9 cellular contexts compared by ENCODE assay signal in the genomic region with DNA sequence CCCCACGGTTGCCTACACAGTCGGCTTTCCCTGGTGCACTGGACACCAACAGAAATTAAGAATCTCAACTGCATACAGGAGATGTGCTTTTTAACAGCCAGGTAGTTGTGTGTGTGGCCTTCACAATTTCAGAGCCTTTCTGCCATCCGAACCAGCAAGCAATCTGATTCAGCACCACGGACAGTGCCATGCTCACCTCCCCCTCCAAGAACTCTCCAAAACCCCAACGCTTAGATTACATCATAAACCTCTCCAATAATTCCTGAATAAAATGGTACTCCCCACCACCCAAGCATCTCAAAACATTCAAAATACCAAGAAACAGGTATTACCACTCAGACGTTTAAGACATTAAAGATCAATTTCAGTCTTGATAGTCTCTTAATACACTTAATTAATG. TPM values are rescaled to one million over a fixed set of nuclear protein-coding genes. Genes with fewer than 3 reads are reported as not detected.
DNase-seq lines count a peak whose midpoint lies in the region; ATAC-seq and TF ChIP-seq lines count a peak whose summit lies in the region.
"Had no signal": no experiment of that assay in that cellular context is flagged by ENCODE, and none has a peak within 500 bp of the region (broad histone marks: within the 10 kb centered on the region; RNA-seq: fewer than 3 reads in every experiment).

No MANE protein-coding gene starts in this region.

- no peak overlapping the region for H3K4me2 ChIP-seq in fibroblast of lung (ENCODE audit: extremely low read depth, insufficient read depth, low read length)

- peaks cover 5% of the 10 kb centered on the region for H3K36me3 ChIP-seq in fibroblast of lung (ENCODE audit: control insufficient read depth, insufficient read depth, low read length)

- no peak overlapping the region for H3K27ac ChIP-seq in fibroblast of lung (ENCODE audit: insufficient read depth, low read length)

- H3K4me3 ChIP-seq in Jurkat, Clone E6-1 (ENCODE audit: low read length) = no peak overlapping the region
- no peak overlapping the region for H3K4me3 ChIP-seq in fibroblast of lung (replicated peaks in 1 of 4; ENCODE audit: control extremely low read depth in 1 of 4, insufficient read depth in 1 of 4, low read depth in 3 of 4, low read length in 4 of 4)
- no peak overlapping the region for H3K4me3 ChIP-seq in retinal pigment epithelial cell (ENCODE audit: low read length)

- H3K4me1 Mint-ChIP-seq in activated CD4-positive, alpha-beta T cell treated with anti-CD3 and anti-CD28 coated beads, Interleukin-2, amount 10 ng/mL, durations not matched to agents 7 days and 5 days = peaks cover 28% of the 10 kb centered on the region

- POLR2A ChIA-PET in activated CD4-positive, alpha-beta T cell treated with anti-CD3 and anti-CD28 coated beads, Interleukin-2, amount 10 ng/mL, durations not matched to agents 7 days and 5 days (lab: Charles Lee) = no interaction called here

- peaks cover 32% of the 10 kb centered on the region for H3K36me3 Mint-ChIP-seq in activated CD4-positive, alpha-beta T cell treated with anti-CD3 and anti-CD28 coated beads, Interleukin-2, amount 10 ng/mL, durations not matched to agents 7 days and 5 days (ENCODE audit: low read depth)

- H3K27ac Mint-ChIP-seq in activated CD4-positive, alpha-beta T cell treated with anti-CD3 and anti-CD28 coated beads, Interleukin-2, amount 10 ng/mL, durations not matched to agents 7 days and 5 days = no peak overlapping the region
- H3K27ac Mint-ChIP-seq: mesothelial cell of epicardium had no signal

- H3K27me3 ChIP-seq in fibroblast of lung (ENCODE audit: control insufficient read depth, insufficient read depth, low read length) = no peaks in the 10 kb centered on the region

- no peak overlapping the region for H3K9ac ChIP-seq in fibroblast of lung (ENCODE audit: insufficient read depth, low read length)

- ATAC-seq in HG03139 (IDR thresholded peaks at IDR 0.05; ENCODE audit: unreplicated experiment) (no peak), GM21723 (IDR thresholded peaks at IDR 0.05; ENCODE audit: unreplicated experiment) (no peak)

- peaks cover 22% of the 10 kb centered on the region for H4K20me1 ChIP-seq in fibroblast of lung (ENCODE audit: control insufficient read depth, extremely low read depth, insufficient read depth, low read length)

- no peaks in the 10 kb centered on the region for H3K9me3 Mint-ChIP-seq in activated CD4-positive, alpha-beta T cell treated with anti-CD3 and anti-CD28 coated beads, Interleukin-2, amount 10 ng/mL, durations not matched to agents 7 days and 5 days
- H3K9me3 Mint-ChIP-seq: mesothelial cell of epicardium had no signal

- peaks cover 86% of the 10 kb centered on the region for H3K79me2 ChIP-seq in fibroblast of lung (ENCODE audit: control insufficient read depth, insufficient read depth, low read length)

- H3K4me3 Mint-ChIP-seq in activated CD4-positive, alpha-beta T cell treated with anti-CD3 and anti-CD28 coated beads, Interleukin-2, amount 10 ng/mL, durations not matched to agents 7 days and 5 days = no peak overlapping the region
- H3K4me3 Mint-ChIP-seq: mesothelial cell of epicardium had no signal

- H3K9me3 ChIP-seq in fibroblast of lung (ENCODE audit: control insufficient read depth, insufficient read depth, low read depth, low read length) = no peaks in the 10 kb centered on the region

- H3K4me1 ChIP-seq in fibroblast of lung (ENCODE audit: control insufficient read depth, extremely low read depth, insufficient read depth, low read length) = no peaks in the 10 kb centered on the region

- DNase-seq in Jurkat, Clone E6-1 (ENCODE audit: low read depth, low spot score) = peak; percentile 55
- DNase-seq in activated CD4-positive, alpha-beta T cell treated with anti-CD3 and anti-CD28 coated beads, Interleukin-2, amount 10 ng/mL, durations not matched to agents 7 days and 5 days = peak; percentile 65
- peak; percentile 60 to 69 for DNase-seq in fibroblast of lung (ENCODE audit: low read depth in 2 of 2)
- peak; percentile 16 for DNase-seq in retinal pigment epithelial cell (ENCODE audit: low read depth)
- DNase-seq in NCI-H2107 (lab: John Stamatoyannopoulos, UW) = no peak
- DNase-seq in DMS153 treated with DMSO at 0.1 percent for 48 hours (lab: John Stamatoyannopoulos, UW; ENCODE audit: unreplicated experiment) = no peak

- no peak overlapping the region for H2AFZ ChIP-seq in fibroblast of lung (ENCODE audit: low read length)

- CTCF ChIA-PET in activated CD4-positive, alpha-beta T cell treated with anti-CD3 and anti-CD28 coated beads, Interleukin-2, amount 10 ng/mL, durations not matched to agents 7 days and 5 days (lab: Charles Lee) = no interaction called here

- no peaks in the 10 kb centered on the region for H3K27me3 Mint-ChIP-seq in activated CD4-positive, alpha-beta T cell treated with anti-CD3 and anti-CD28 coated beads, Interleukin-2, amount 10 ng/mL, durations not matched to agents 7 days and 5 days

- TF ChIP-seq CTCF in fibroblast of lung (conservative IDR thresholded peaks at IDR 0.05 in 1 of 2, IDR thresholded peaks at IDR 0.05 in 1 of 2; ENCODE audit: low read depth in 1 of 2, low read length in 2 of 2) (no peak), retinal pigment epithelial cell (conservative IDR thresholded peaks at IDR 0.05; ENCODE audit: low read depth, low read length) (no peak)

RNA-seq across cellular contexts. Expression of a gene that starts 31.8 kb away (rescaled TPM):
- polyA plus RNA-seq in Jurkat, Clone E6-1 (2012; ENCODE audit: insufficient read depth, insufficient read length) = 98.6 TPM
- total RNA-seq in activated CD4-positive, alpha-beta T cell treated with anti-CD3 and anti-CD28 coated beads, Interleukin-2, amount 10 ng/mL, durations not matched to agents 7 days and 5 days = 100 to 1,000 TPM; 157 to 160 TPM
- total RNA-seq in fibroblast of lung = 48.7 and 49.3 TPM in 2 replicates
- 22.5 and 27.5 TPM in 2 replicates for polyA plus RNA-seq in fibroblast of lung
- polyA plus RNA-seq in fibroblast of lung (2012) = 45.6 and 55.4 TPM in 2 replicates
- 222 and 386 TPM in 2 replicates for polyA minus RNA-seq in fibroblast of lung (ENCODE audit: low replicate concordance)

RNA-seq across cellular contexts. Expression of a gene that starts 49.7 kb away (rescaled TPM):
- not detected for polyA plus RNA-seq in Jurkat, Clone E6-1 (2012; ENCODE audit: insufficient read depth, insufficient read length)
- not detected for total RNA-seq in activated CD4-positive, alpha-beta T cell treated with anti-CD3 and anti-CD28 coated beads, Interleukin-2, amount 10 ng/mL, durations not matched to agents 7 days and 5 days
- not detected in 2 replicates for total RNA-seq in fibroblast of lung
- polyA plus RNA-seq in fibroblast of lung = not detected in 2 replicates
- polyA plus RNA-seq in fibroblast of lung (2012) = not detected in 2 replicates
- not detected in 2 replicates for polyA minus RNA-seq in fibroblast of lung (ENCODE audit: low replicate concordance)
- total RNA-seq: mesothelial cell of epicardium had no signal

Comparison
In these comparisons a context has a peak if more than half of its experiments do, and no peak if none do; other contexts are left out.
1. DNase-seq: peak in Jurkat, Clone E6-1 (single experiment), activated CD4-positive, alpha-beta T cell treated with anti-CD3 and anti-CD28 coated beads, Interleukin-2, amount 10 ng/mL, durations not matched to agents 7 days and 5 days (single experiment), fibroblast of lung (2 of 2) and retinal pigment epithelial cell (single experiment); none in NCI-H2107 (single experiment) and DMS153 treated with DMSO at 0.1 percent for 48 hours (single experiment).